1 cellular context compared by ENCODE assay signal in genomic region chr19:843836-844299, GRCh38.
TF ChIP-seq lines count a peak whose summit lies in the region.

No MANE protein-coding gene starts in this region.

TF ChIP-seq in K562, 482 proteins besides CTCF, POLR2A, EP300 and RAD21 (continues in another document):
- TF ChIP-seq HINFP (tag; conservative IDR thresholded peaks at IDR 0.05; ENCODE audit: low read depth) (no peak), ERF (CRISPR knock-in tag; IDR thresholded peaks at IDR 0.05) (no peak), MAZ (CRISPR knock-in tag; conservative IDR thresholded peaks at IDR 0.05 in 1 of 2, IDR thresholded peaks at IDR 0.05 in 1 of 2) (peak; percentile 9 to 17; a peak in 1 of 4 replicates), ETS1 (conservative IDR thresholded peaks at IDR 0.05; ENCODE audit: control insufficient read depth, low read depth, low read length) (0 out of 2 replicates have a peak, but pooled peaks have one; percentile 10), VEZF1 (CRISPR knock-in tag; IDR thresholded peaks at IDR 0.05) (peak; percentile 88), LCOR (CRISPR knock-in tag; IDR thresholded peaks at IDR 0.05) (no peak), NFE2L1 (tag; IDR thresholded peaks at IDR 0.05; ENCODE audit: borderline replicate concordance, low read depth) (no peak), CBFB (CRISPR knock-in tag; IDR thresholded peaks at IDR 0.05) (no peak), PTTG1 (tag; IDR thresholded peaks at IDR 0.05; ENCODE audit: low read depth) (no peak), ZKSCAN8 (CRISPR knock-in tag; IDR thresholded peaks at IDR 0.05) (peak; percentile 96), RBBP5 (IDR thresholded peaks at IDR 0.05; ENCODE audit: borderline replicate concordance, insufficient read depth, low read length, poor library complexity, severe bottlenecking) (peak; percentile 46), JUNB (CRISPR knock-in tag; conservative IDR thresholded peaks at IDR 0.05) (no peak), ZNF134 (CRISPR knock-in tag; conservative IDR thresholded peaks at IDR 0.05) (no peak), GTF2F1 (IDR thresholded peaks at IDR 0.05; ENCODE audit: low read depth, low read length) (no peak), PRPF4 (IDR thresholded peaks at IDR 0.05; ENCODE audit: insufficient read depth, low read depth, low read length, poor library complexity, severe bottlenecking) (no peak), USF2 (CRISPR knock-in tag; IDR thresholded peaks at IDR 0.05) (no peak), SMARCA5 (IDR thresholded peaks at IDR 0.05) (no peak), HBP1 (CRISPR knock-in tag; IDR thresholded peaks at IDR 0.05) (no peak), ZSCAN29 (IDR thresholded peaks at IDR 0.05) (no peak), MEF2A (IDR thresholded peaks at IDR 0.05; ENCODE audit: control insufficient read depth, low read depth, low read length) (no peak), IRF1 (CRISPR knock-in tag; IDR thresholded peaks at IDR 0.05; ENCODE audit: borderline replicate concordance) (no peak), THAP12 (CRISPR knock-in tag; IDR thresholded peaks at IDR 0.05) (no peak), ESRRA (IDR thresholded peaks at IDR 0.05; ENCODE audit: borderline replicate concordance, low read depth) (no peak), PHF8 (IDR thresholded peaks at IDR 0.05; ENCODE audit: borderline replicate concordance, low read length) (peak; percentile 53; the same call in 1 of the 2 replicates), SP1 (CRISPR knock-in tag; IDR thresholded peaks at IDR 0.05) (0 out of 2 replicates have a peak, but pooled peaks have one; percentile 61), MBD1 (CRISPR knock-in tag; IDR thresholded peaks at IDR 0.05) (no peak)
- TF ChIP-seq, protein P1, sequence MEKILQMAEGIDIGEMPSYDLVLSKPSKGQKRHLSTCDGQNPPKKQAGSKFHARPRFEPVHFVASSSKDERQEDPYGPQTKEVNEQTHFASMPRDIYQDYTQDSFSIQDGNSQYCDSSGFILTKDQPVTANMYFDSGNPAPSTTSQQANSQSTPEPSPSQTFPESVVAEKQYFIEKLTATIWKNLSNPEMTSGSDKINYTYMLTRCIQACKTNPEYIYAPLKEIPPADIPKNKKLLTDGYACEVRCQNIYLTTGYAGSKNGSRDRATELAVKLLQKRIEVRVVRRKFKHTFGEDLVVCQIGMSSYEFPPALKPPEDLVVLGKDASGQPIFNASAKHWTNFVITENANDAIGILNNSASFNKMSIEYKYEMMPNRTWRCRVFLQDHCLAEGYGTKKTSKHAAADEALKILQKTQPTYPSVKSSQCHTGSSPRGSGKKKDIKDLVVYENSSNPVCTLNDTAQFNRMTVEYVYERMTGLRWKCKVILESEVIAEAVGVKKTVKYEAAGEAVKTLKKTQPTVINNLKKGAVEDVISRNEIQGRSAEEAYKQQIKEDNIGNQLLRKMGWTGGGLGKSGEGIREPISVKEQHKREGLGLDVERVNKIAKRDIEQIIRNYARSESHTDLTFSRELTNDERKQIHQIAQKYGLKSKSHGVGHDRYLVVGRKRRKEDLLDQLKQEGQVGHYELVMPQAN (IDR thresholded peaks at IDR 0.05; ENCODE audit: borderline replicate concordance), result no peak
- TF ChIP-seq, protein P2, sequence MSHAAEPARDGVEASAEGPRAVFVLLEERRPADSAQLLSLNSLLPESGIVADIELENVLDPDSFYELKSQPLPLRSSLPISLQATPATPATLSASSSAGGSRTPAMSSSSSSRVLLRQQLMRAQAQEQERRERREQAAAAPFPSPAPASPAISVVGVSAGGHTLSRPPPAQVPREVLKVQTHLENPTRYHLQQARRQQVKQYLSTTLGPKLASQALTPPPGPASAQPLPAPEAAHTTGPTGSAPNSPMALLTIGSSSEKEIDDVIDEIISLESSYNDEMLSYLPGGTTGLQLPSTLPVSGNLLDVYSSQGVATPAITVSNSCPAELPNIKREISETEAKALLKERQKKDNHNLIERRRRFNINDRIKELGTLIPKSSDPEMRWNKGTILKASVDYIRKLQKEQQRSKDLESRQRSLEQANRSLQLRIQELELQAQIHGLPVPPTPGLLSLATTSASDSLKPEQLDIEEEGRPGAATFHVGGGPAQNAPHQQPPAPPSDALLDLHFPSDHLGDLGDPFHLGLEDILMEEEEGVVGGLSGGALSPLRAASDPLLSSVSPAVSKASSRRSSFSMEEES (CRISPR knock-in tag; IDR thresholded peaks at IDR 0.05), result no peak
- TF ChIP-seq, protein P3, sequence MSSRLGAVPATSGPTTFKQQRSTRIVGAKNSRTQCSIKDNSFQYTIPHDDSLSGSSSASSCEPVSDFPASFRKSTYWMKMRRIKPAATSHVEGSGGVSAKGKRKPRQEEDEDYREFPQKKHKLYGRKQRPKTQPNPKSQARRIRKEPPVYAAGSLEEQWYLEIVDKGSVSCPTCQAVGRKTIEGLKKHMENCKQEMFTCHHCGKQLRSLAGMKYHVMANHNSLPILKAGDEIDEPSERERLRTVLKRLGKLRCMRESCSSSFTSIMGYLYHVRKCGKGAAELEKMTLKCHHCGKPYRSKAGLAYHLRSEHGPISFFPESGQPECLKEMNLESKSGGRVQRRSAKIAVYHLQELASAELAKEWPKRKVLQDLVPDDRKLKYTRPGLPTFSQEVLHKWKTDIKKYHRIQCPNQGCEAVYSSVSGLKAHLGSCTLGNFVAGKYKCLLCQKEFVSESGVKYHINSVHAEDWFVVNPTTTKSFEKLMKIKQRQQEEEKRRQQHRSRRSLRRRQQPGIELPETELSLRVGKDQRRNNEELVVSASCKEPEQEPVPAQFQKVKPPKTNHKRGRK (tag; IDR thresholded peaks at IDR 0.05), result no peak
- TF ChIP-seq, protein P4, sequence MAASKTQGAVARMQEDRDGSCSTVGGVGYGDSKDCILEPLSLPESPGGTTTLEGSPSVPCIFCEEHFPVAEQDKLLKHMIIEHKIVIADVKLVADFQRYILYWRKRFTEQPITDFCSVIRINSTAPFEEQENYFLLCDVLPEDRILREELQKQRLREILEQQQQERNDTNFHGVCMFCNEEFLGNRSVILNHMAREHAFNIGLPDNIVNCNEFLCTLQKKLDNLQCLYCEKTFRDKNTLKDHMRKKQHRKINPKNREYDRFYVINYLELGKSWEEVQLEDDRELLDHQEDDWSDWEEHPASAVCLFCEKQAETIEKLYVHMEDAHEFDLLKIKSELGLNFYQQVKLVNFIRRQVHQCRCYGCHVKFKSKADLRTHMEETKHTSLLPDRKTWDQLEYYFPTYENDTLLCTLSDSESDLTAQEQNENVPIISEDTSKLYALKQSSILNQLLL (CRISPR knock-in tag; IDR thresholded peaks at IDR 0.05; ENCODE audit: borderline replicate concordance), result no peak
- TF ChIP-seq, protein P5, sequence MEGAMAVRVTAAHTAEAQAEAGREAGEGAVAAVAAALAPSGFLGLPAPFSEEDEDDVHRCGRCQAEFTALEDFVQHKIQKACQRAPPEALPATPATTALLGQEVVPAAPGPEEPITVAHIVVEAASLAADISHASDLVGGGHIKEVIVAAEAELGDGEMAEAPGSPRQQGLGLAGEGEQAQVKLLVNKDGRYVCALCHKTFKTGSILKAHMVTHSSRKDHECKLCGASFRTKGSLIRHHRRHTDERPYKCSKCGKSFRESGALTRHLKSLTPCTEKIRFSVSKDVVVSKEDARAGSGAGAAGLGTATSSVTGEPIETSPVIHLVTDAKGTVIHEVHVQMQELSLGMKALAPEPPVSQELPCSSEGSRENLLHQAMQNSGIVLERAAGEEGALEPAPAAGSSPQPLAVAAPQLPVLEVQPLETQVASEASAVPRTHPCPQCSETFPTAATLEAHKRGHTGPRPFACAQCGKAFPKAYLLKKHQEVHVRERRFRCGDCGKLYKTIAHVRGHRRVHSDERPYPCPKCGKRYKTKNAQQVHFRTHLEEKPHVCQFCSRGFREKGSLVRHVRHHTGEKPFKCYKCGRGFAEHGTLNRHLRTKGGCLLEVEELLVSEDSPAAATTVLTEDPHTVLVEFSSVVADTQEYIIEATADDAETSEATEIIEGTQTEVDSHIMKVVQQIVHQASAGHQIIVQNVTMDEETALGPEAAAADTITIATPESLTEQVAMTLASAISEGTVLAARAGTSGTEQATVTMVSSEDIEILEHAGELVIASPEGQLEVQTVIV (CRISPR knock-in tag; IDR thresholded peaks at IDR 0.05; ENCODE audit: borderline replicate concordance), result no peak
